Comparison of ENCODE assay signal across 1 cellular context in genomic region chr9:35140097-35140496, GRCh38.
A peak's percentile ranks its signal among the peaks of the same experiment; 100 is the strongest.
TF ChIP-seq lines count a peak whose summit lies in the region.

No MANE protein-coding gene starts in this region.

TF ChIP-seq in H1, 55 proteins besides CTCF, POLR2A, EP300 and RAD21:
- no peak for TF ChIP-seq TAF7 (optimal IDR thresholded peaks at IDR 0.05; ENCODE audit: borderline replicate concordance, low read depth, low read length)
- no peak for TF ChIP-seq KDM4A (IDR thresholded peaks at IDR 0.05; ENCODE audit: low read depth, low read length, severe bottlenecking)
- no peak for TF ChIP-seq JUN (IDR thresholded peaks at IDR 0.05; ENCODE audit: low read depth, low read length)
- TF ChIP-seq MAFK (IDR thresholded peaks at IDR 0.05; ENCODE audit: low read depth, low read length): peak; percentile 56; the same call in 1 of the 2 replicates
- no peak for TF ChIP-seq SP1 (IDR thresholded peaks at IDR 0.05; ENCODE audit: low read depth, low read length)
- TF ChIP-seq SIX5 (IDR thresholded peaks at IDR 0.05; ENCODE audit: low read depth, low read length): no peak
- no peak for TF ChIP-seq GTF2F1 (IDR thresholded peaks at IDR 0.05; ENCODE audit: borderline replicate concordance, low read depth, low read length)
